ENCODE assay signal across 8 cellular contexts in the genomic region with DNA sequence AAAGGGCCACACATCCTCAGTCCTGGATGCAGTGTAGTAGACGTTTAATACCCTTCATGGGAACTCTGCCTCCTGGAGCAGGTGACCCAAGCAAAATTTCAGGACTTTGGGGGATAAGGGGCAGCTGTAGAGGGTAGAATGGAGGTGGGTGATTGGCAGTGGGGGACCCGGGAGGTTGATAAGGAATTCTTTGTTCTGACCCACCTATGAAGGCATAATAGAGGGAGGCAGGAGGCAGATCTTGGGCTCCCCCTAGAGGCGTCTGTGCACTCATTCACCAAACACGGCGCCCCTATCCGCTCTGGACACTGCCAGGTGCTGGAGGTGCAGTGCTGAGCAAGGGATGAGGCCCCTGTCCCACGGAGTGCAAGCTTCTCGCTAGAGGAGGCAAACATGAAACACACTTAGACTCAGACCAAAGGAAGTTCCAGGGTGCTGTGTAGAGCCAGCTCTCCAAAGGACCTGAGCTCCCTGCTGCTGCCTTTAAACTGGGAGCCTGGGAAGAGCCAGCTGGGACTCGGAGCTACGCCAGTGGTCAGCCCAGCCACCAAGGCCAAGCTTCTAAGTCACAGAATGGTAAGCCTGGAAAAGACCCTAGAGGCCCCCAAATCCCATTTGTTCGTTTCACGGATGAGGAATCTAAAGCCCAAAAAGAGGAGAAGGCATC. TPM values are rescaled to one million over a fixed set of nuclear protein-coding genes. Genes with fewer than 3 reads are reported as not detected.
DNase-seq lines count a peak whose midpoint lies in the region; ATAC-seq lines count a peak whose summit lies in the region.

No MANE protein-coding gene starts in this region.

- no peak overlapping the region for H2BK120ac ChIP-seq in mesendoderm (ENCODE audit: low read depth, low read length)

- no peak overlapping the region for H2BK15ac ChIP-seq in mesendoderm (replicated peaks; ENCODE audit: low read depth)

- H3K27me3 ChIP-seq in mesendoderm (ENCODE audit: insufficient read depth, low read length, poor library complexity) = no peaks in the 10 kb centered on the region

- H3K4me3 Mint-ChIP-seq in activated CD4-positive, alpha-beta T cell treated with anti-CD3 and anti-CD28 coated beads, Interleukin-2, amount 10 ng/mL, durations not matched to agents 7 days and 5 days = no peak overlapping the region

- H2BK5ac ChIP-seq in mesendoderm (ENCODE audit: low read length) = no peak overlapping the region

- peak; percentile 78 for DNase-seq in AG20443 (ENCODE audit: low spot score)
- DNase-seq in NCI-H510A (lab: John Stamatoyannopoulos, UW) = peak; percentile 31
- peak; percentile 74 for DNase-seq in activated CD4-positive, alpha-beta T cell treated with anti-CD3 and anti-CD28 coated beads, Interleukin-2, amount 10 ng/mL, durations not matched to agents 7 days and 5 days
- DNase-seq in dermis microvascular lymphatic vessel endothelial cell (ENCODE audit: low read depth in 2 of 2) = peak; percentile 39 to 73
- DNase-seq in mesendoderm = peak; percentile 78
- peak; percentile 39 for DNase-seq in stimulated activated CD8-positive, alpha-beta memory T cell treated with anti-CD3 and anti-CD28 coated beads, Interleukin-7, amount 100 ng/mL, for 24 hours (ENCODE audit: low read depth)

- H3K79me2 ChIP-seq in mesendoderm (ENCODE audit: control insufficient read depth, insufficient read depth, low read length) = no peaks in the 10 kb centered on the region

- no peak overlapping the region for H4K5ac ChIP-seq in mesendoderm (ENCODE audit: low read length)

- H3K18ac ChIP-seq in mesendoderm (ENCODE audit: low read length) = no peak overlapping the region

- no peak overlapping the region for H3K9ac ChIP-seq in mesendoderm (ENCODE audit: low read length)

- no peak overlapping the region for H2AK5ac ChIP-seq in mesendoderm (ENCODE audit: low read length)

- H3K36me3 ChIP-seq in mesendoderm (ENCODE audit: control insufficient read depth, insufficient read depth, low read length) = no peaks in the 10 kb centered on the region

- H4K8ac ChIP-seq in mesendoderm (ENCODE audit: low read depth, low read length) = no peak overlapping the region

- WGBS in mesendoderm (ENCODE audit: extremely low coverage, insufficient coverage, low lambda C conversion rate) = no CpG with 5 or more reads among the region's 12 CpGs

- no peaks in the 10 kb centered on the region for H3K79me1 ChIP-seq in mesendoderm (ENCODE audit: low read length)

- peaks cover 3% of the 10 kb centered on the region for H3K36me3 Mint-ChIP-seq in activated CD4-positive, alpha-beta T cell treated with anti-CD3 and anti-CD28 coated beads, Interleukin-2, amount 10 ng/mL, durations not matched to agents 7 days and 5 days (ENCODE audit: low read depth)

- peak; percentile 89 for ATAC-seq in GM18868 (IDR thresholded peaks at IDR 0.05; ENCODE audit: unreplicated experiment)
- ATAC-seq in HG03097 (IDR thresholded peaks at IDR 0.05; ENCODE audit: low FRiP score, unreplicated experiment) = peak; percentile 59

- no peaks in the 10 kb centered on the region for H3K27me3 Mint-ChIP-seq in activated CD4-positive, alpha-beta T cell treated with anti-CD3 and anti-CD28 coated beads, Interleukin-2, amount 10 ng/mL, durations not matched to agents 7 days and 5 days

- no peaks in the 10 kb centered on the region for H3K9me3 Mint-ChIP-seq in activated CD4-positive, alpha-beta T cell treated with anti-CD3 and anti-CD28 coated beads, Interleukin-2, amount 10 ng/mL, durations not matched to agents 7 days and 5 days

- H3K4me1 Mint-ChIP-seq in activated CD4-positive, alpha-beta T cell treated with anti-CD3 and anti-CD28 coated beads, Interleukin-2, amount 10 ng/mL, durations not matched to agents 7 days and 5 days = peaks cover 12% of the 10 kb centered on the region

- no peaks in the 10 kb centered on the region for H3K4me1 ChIP-seq in mesendoderm (ENCODE audit: control insufficient read depth, low read depth, low read length)

- POLR2A ChIA-PET in activated CD4-positive, alpha-beta T cell treated with anti-CD3 and anti-CD28 coated beads, Interleukin-2, amount 10 ng/mL, durations not matched to agents 7 days and 5 days (lab: Charles Lee) = no interaction called here

- no peak overlapping the region for H3K23ac ChIP-seq in mesendoderm (ENCODE audit: low read length)

- H3K4ac ChIP-seq in mesendoderm (ENCODE audit: low read depth, low read length) = no peak overlapping the region

- CTCF ChIA-PET in activated CD4-positive, alpha-beta T cell treated with anti-CD3 and anti-CD28 coated beads, Interleukin-2, amount 10 ng/mL, durations not matched to agents 7 days and 5 days (lab: Charles Lee) = interaction anchor here (0.6 to 5.8 kb wide), 18 partner anchors 10 to 593 kb away, joined by 3 to 22 read pairs (median 3); a partner anchor contains a TSS

- H3K56ac ChIP-seq in mesendoderm (ENCODE audit: low read length) = peak overlapping the region; percentile 43

- H3K4me3 ChIP-seq in mesendoderm (ENCODE audit: low read length) = no peak overlapping the region

- H3K27ac Mint-ChIP-seq in activated CD4-positive, alpha-beta T cell treated with anti-CD3 and anti-CD28 coated beads, Interleukin-2, amount 10 ng/mL, durations not matched to agents 7 days and 5 days = peak overlapping the region; percentile 28

- no peak overlapping the region for H3K4me2 ChIP-seq in mesendoderm (ENCODE audit: low read length)

- H3K27ac ChIP-seq in mesendoderm (ENCODE audit: low read depth, low read length) = no peak overlapping the region

RNA-seq across cellular contexts. Expression of a gene that starts 7.7 kb away (rescaled TPM):
- not detected for total RNA-seq in activated CD4-positive, alpha-beta T cell treated with anti-CD3 and anti-CD28 coated beads, Interleukin-2, amount 10 ng/mL, durations not matched to agents 7 days and 5 days
- not detected in 2 replicates for total RNA-seq in dermis microvascular lymphatic vessel endothelial cell
- 0.10 TPM for polyA plus RNA-seq in mesendoderm (2013, experiment 1 of 2)
- not detected for polyA plus RNA-seq in mesendoderm (2013, experiment 2 of 2)

RNA-seq across cellular contexts. Expression of a gene that starts 13.6 kb away (rescaled TPM):
- 10 to 100 TPM; 34.5 to 34.6 TPM for total RNA-seq in activated CD4-positive, alpha-beta T cell treated with anti-CD3 and anti-CD28 coated beads, Interleukin-2, amount 10 ng/mL, durations not matched to agents 7 days and 5 days
- total RNA-seq in dermis microvascular lymphatic vessel endothelial cell = 11.4 and 12.6 TPM in 2 replicates
- 1.6 TPM for polyA plus RNA-seq in mesendoderm (2013, experiment 1 of 2)
- 1.5 TPM for polyA plus RNA-seq in mesendoderm (2013, experiment 2 of 2)

RNA-seq across cellular contexts. Expression of a gene that starts 26.1 kb away (rescaled TPM):
- total RNA-seq in activated CD4-positive, alpha-beta T cell treated with anti-CD3 and anti-CD28 coated beads, Interleukin-2, amount 10 ng/mL, durations not matched to agents 7 days and 5 days = 10 to 100 TPM; 36.1 to 36.6 TPM
- total RNA-seq in dermis microvascular lymphatic vessel endothelial cell = 44.0 and 103 TPM in 2 replicates
- 23.5 TPM for polyA plus RNA-seq in mesendoderm (2013, experiment 1 of 2)
- polyA plus RNA-seq in mesendoderm (2013, experiment 2 of 2) = 22.5 TPM
